In genomic region chr12:46470039-46470627, GRCh38 we compare ENCODE assay signal across 10 cellular contexts.
DNase-seq lines count a peak whose midpoint lies in the region; ATAC-seq, FAIRE-seq and TF ChIP-seq lines count a peak whose summit lies in the region.
"Had no signal": no experiment of that assay in that cellular context is flagged by ENCODE, and none has a peak within 500 bp of the region (broad histone marks: within the 10 kb centered on the region; RNA-seq: fewer than 3 reads in every experiment).

No MANE protein-coding gene starts in this region.

- ATAC-seq in CD8-positive, alpha-beta T cell, result peak; percentile 83
- ATAC-seq in HG03521 (IDR thresholded peaks at IDR 0.05; ENCODE audit: unreplicated experiment), result peak; percentile 55
- ATAC-seq in GM12878, result peak; percentile 85
- no peak for ATAC-seq in aorta (ENCODE audit: low FRiP score)

- peak overlapping the region; percentile 35 for H3K27ac ChIP-seq in CD8-positive, alpha-beta T cell (ENCODE audit: low read depth, low read length)
- H3K27ac ChIP-seq in GM12878 (ENCODE audit: control insufficient read depth, insufficient read depth) (peak overlapping the region; percentile 75), GM23248 (no peak overlapping the region), aorta (ENCODE audit: low read depth in 1 of 2, low read length in 2 of 2) (no peak overlapping the region)
- H3K27ac ChIP-seq: VCaP had no signal

- no peaks in the 10 kb centered on the region for H3K27me3 Mint-ChIP-seq in CD8-positive, alpha-beta T cell (ENCODE audit: low read depth)

- TSS peak; percentile 63 for BruUV-seq in GM12878 (replicated peaks; lab: Mats Ljungman, UMichigan)

- H3K4me1 ChIP-seq in CD8-positive, alpha-beta T cell (ENCODE audit: insufficient read depth, low read length), result peaks cover 15% of the 10 kb centered on the region
- peaks cover 9% of the 10 kb centered on the region; the same call in 1 of the 2 replicates for H3K4me1 ChIP-seq in GM12878 (ENCODE audit: control insufficient read depth, insufficient read depth, low read length)
- peaks cover 41% of the 10 kb centered on the region for H3K4me1 ChIP-seq in GM23248 (ENCODE audit: insufficient read depth)
- peaks cover 0 to 3% of the 10 kb centered on the region in 2 donors for H3K4me1 ChIP-seq in aorta (ENCODE audit: control insufficient read depth in 1 of 2, insufficient read depth in 2 of 2, low read length in 2 of 2)

- 0 out of 2 replicates have a peak, but pooled peaks have one; percentile 8 for TF ChIP-seq RAD21 in GM12878 (IDR thresholded peaks at IDR 0.05; ENCODE audit: insufficient read depth, low read depth, low read length)

- DNase-seq in CD8-positive, alpha-beta T cell, result peak in 4 of 7 experiments; percentile 9 to 50 (median 30)
- DNase-seq in GM19239 (ENCODE audit: insufficient read length, low spot score) (no peak), GM12878 (ENCODE audit: low read depth, low spot score) (no peak), lower leg skin (ENCODE audit: low spot score in 2 of 2) (no peak), C1 segment of cervical spinal cord (lab: John Stamatoyannopoulos, UW) (no peak), GM23248 (no peak), aorta (no peak)
- DNase-seq: NCI-H446 treated with DMSO at 0.1 percent for 48 hours had no signal

- WGBS in GM12878 (ENCODE audit: insufficient coverage, insufficient replicate concordance, low lambda C conversion rate, missing lambda C conversion rate), result 59% methylated on average over 6 of the region's 6 CpGs
- 77 to 90% methylated on average over 6 of the region's 6 CpGs for WGBS in lower leg skin, 2 donors
- 64 to 71% methylated on average over 6 of the region's 6 CpGs for WGBS in GM23248 (ENCODE audit: low coverage in 1 of 2, low lambda C conversion rate in 2 of 2, missing lambda C conversion rate in 2 of 2), 2 experiments
- WGBS in aorta, 2 donors, result 79% methylated on average over 6 of the region's 6 CpGs

- no peaks in the 10 kb centered on the region for H3K9me3 ChIP-seq in CD8-positive, alpha-beta T cell (ENCODE audit: low read length)
- no peaks in the 10 kb centered on the region for H3K9me3 ChIP-seq in GM12878 (replicated peaks; ENCODE audit: control insufficient read depth, insufficient read depth, low read length)
- no peaks in the 10 kb centered on the region for H3K9me3 ChIP-seq in GM23248 (ENCODE audit: low read depth)
- H3K9me3 ChIP-seq in aorta (ENCODE audit: control insufficient read depth, low read length), result no peaks in the 10 kb centered on the region

- H3K9me3 Mint-ChIP-seq in CD8-positive, alpha-beta T cell, result no peaks in the 10 kb centered on the region

- peak overlapping the region; percentile 61; the same call in 1 of the 2 replicates for H3K9ac ChIP-seq in GM12878 (ENCODE audit: control insufficient read depth, insufficient read depth, low read length)
- H3K9ac ChIP-seq in GM23248, result no peak overlapping the region

- H3K4me2 ChIP-seq in GM12878 (ENCODE audit: control insufficient read depth, insufficient read depth), result peak overlapping the region; percentile 87
- no peak overlapping the region for H3K4me2 ChIP-seq in GM23248 (ENCODE audit: unreplicated experiment)

- RAD21 ChIA-PET in GM12878 (lab: Charles Lee; ENCODE audit: unreplicated experiment), result interaction anchor here (0.6 to 4.0 kb wide), 11 partner anchors 10 to 201 kb away, joined by 3 to 33 read pairs (median 4); partner anchors contain the start of gene SLC38A1

- H3K4me3 Mint-ChIP-seq in CD8-positive, alpha-beta T cell, result peak overlapping the region; percentile 23

- no peaks in the 10 kb centered on the region for H3K9me2 ChIP-seq in GM23248 (ENCODE audit: insufficient read depth)

- in situ Hi-C loops in GM12878 (cut with MboI), result no loop called here
- in situ Hi-C loops in GM23248 (cut with MboI), result no loop called here

- no peak for TF ChIP-seq CTCF in CD8-positive, alpha-beta T cell (IDR thresholded peaks at IDR 0.05)
- TF ChIP-seq CTCF in GM12878 (IDR thresholded peaks at IDR 0.05 in 2 of 3, conservative IDR thresholded peaks at IDR 0.05 in 1 of 3; ENCODE audit: control insufficient read depth in 2 of 3, extremely low read depth in 1 of 3, insufficient read depth in 1 of 3, low read depth in 3 of 3, low read length in 3 of 3), result no peak
- no peak for TF ChIP-seq CTCF in lower leg skin (IDR thresholded peaks at IDR 0.05)

- no peak for TF ChIP-seq EP300 in GM12878 (IDR thresholded peaks at IDR 0.05; ENCODE audit: borderline replicate concordance in 1 of 2, control insufficient read depth in 1 of 2, low read depth in 2 of 2, low read length in 2 of 2)

- SMC1A ChIA-PET in GM12878 (lab: Charles Lee; ENCODE audit: uncharacterized antibody, unreplicated experiment), result interaction anchor here (0.7 to 4.6 kb wide), 21 partner anchors 10 to 189 kb away, joined by 3 to 56 read pairs (median 5); no protein-coding TSS in a partner anchor

- H4K20me1 ChIP-seq in GM12878 (ENCODE audit: control insufficient read depth, insufficient read depth) (no peaks in the 10 kb centered on the region), GM23248 (ENCODE audit: insufficient read depth) (no peaks in the 10 kb centered on the region)

- CTCF ChIA-PET in CD8-positive, alpha-beta T cell (lab: Charles Lee), result interaction anchor here (0.7 to 0.9 kb wide), 2 partner anchors 10 to 109 kb away, joined by 3 read pairs; no protein-coding TSS in a partner anchor
- CTCF ChIA-PET in GM12878 (lab: Yijun Ruan, JAX), result interaction anchor here (0.6 to 2.3 kb wide), 9 partner anchors 10 to 191 kb away, joined by 3 to 13 read pairs (median 4); no protein-coding TSS in a partner anchor

- POLR2A ChIA-PET in CD8-positive, alpha-beta T cell (lab: Charles Lee), result interaction anchor here (0.6 to 1.2 kb wide), 6 partner anchors 12 to 114 kb away, joined by 3 to 6 read pairs (median 3); no protein-coding TSS in a partner anchor
- POLR2A ChIA-PET in GM12878 (lab: Charles Lee), result interaction anchor here (0.5 to 2.9 kb wide), 9 partner anchors 11 to 86 kb away, joined by 3 to 27 read pairs (median 3); no protein-coding TSS in a partner anchor

- H2AFZ ChIP-seq in GM12878 (ENCODE audit: control insufficient read depth, low read depth, low read length) (peak overlapping the region; percentile 91), GM23248 (no peak overlapping the region)

- peaks cover 3% of the 10 kb centered on the region for H3K79me2 ChIP-seq in GM12878 (ENCODE audit: control insufficient read depth, insufficient read depth, low read length)
- 0 out of 2 replicates have a peak, but pooled peaks cover 2% of the 10 kb centered on the region for H3K79me2 ChIP-seq in GM23248 (ENCODE audit: insufficient read depth)

- H3K27ac Mint-ChIP-seq in CD8-positive, alpha-beta T cell, result peak overlapping the region; percentile 65

- H3K4me1 Mint-ChIP-seq in CD8-positive, alpha-beta T cell (ENCODE audit: low read depth), result peaks cover 23% of the 10 kb centered on the region

- FAIRE-seq in GM19239 (lab: Jason Lieb, UNC) (peak; percentile 83), GM12878 (lab: Jason Lieb, UNC) (peak; percentile 89)

- intact Hi-C loops in CD8-positive, alpha-beta T cell (cut with DNase I, micrococcal nuclease), result no loop called here
- intact Hi-C loops in GM12878 (cut with micrococcal nuclease; ENCODE audit: unreplicated experiment) (loop anchor here (5.0 kb wide), 1 partner anchor 98 kb away; the partner anchor contains the start of gene SLC38A2), lower leg skin (cut with DNase I; ENCODE audit: low total_unique reads) (no loop called here), aorta (cut with DNase I) (loop anchor here in 1 of 2 donors (5.0 kb wide), 3 partner anchors 88 to 192 kb away; no protein-coding TSS in a partner anchor)

- H3K36me3 Mint-ChIP-seq in CD8-positive, alpha-beta T cell, result no peaks in the 10 kb centered on the region

- TF ChIP-seq POLR2A in GM12878 (IDR thresholded peaks at IDR 0.05; ENCODE audit: low read depth, low read length) (peak; percentile 61), lower leg skin (IDR thresholded peaks at IDR 0.05) (no peak)

- no peaks in the 10 kb centered on the region for H3K27me3 ChIP-seq in CD8-positive, alpha-beta T cell (ENCODE audit: insufficient read depth, low read length)
- H3K27me3 ChIP-seq in GM12878 (replicated peaks in 1 of 2; ENCODE audit: control insufficient read depth in 2 of 2, insufficient read depth in 2 of 2, low read length in 1 of 2) (no peaks in the 10 kb centered on the region), GM23248 (replicated peaks; ENCODE audit: insufficient read depth) (no peaks in the 10 kb centered on the region), aorta (ENCODE audit: control insufficient read depth in 1 of 2, insufficient read depth in 2 of 2, low read length in 1 of 2) (no peaks in the 10 kb centered on the region)

- H3K4me3 ChIP-seq in CD8-positive, alpha-beta T cell (ENCODE audit: low read depth, low read length), result peak overlapping the region; percentile 22
- H3K4me3 ChIP-seq in GM12878 (peak overlapping the region; percentile 52), lower leg skin (ENCODE audit: low read depth, poor library complexity, severe bottlenecking) (no peak overlapping the region), GM23248 (no peak overlapping the region), aorta (ENCODE audit: low read length in 2 of 2) (no peak overlapping the region)

- H3K36me3 ChIP-seq in CD8-positive, alpha-beta T cell (ENCODE audit: insufficient read depth, low read length), result no peaks in the 10 kb centered on the region
- no peaks in the 10 kb centered on the region for H3K36me3 ChIP-seq in GM12878 (ENCODE audit: control insufficient read depth in 2 of 2, insufficient read depth in 2 of 2, low read length in 1 of 2)
- H3K36me3 ChIP-seq in GM23248 (ENCODE audit: low read depth), result no peaks in the 10 kb centered on the region
- H3K36me3 ChIP-seq in aorta (ENCODE audit: control insufficient read depth in 1 of 2, insufficient read depth in 2 of 2, low read length in 1 of 2), result no peaks in the 10 kb centered on the region

- H3F3A ChIP-seq in GM23248 (ENCODE audit: insufficient read depth), result peaks cover 30% of the 10 kb centered on the region

TF ChIP-seq in GM12878, 131 proteins besides CTCF, POLR2A, EP300 and RAD21 (continues in another document):
- TF ChIP-seq ZNF24 (IDR thresholded peaks at IDR 0.05), result no peak
- peak; percentile 55; the same call in 1 of the 2 replicates for TF ChIP-seq NFIC (IDR thresholded peaks at IDR 0.05; ENCODE audit: low read depth, low read length)
- TF ChIP-seq RELA (IDR thresholded peaks at IDR 0.05; ENCODE audit: borderline replicate concordance, partially characterized antibody), result peak; percentile 23
- TF ChIP-seq, protein P1, sequence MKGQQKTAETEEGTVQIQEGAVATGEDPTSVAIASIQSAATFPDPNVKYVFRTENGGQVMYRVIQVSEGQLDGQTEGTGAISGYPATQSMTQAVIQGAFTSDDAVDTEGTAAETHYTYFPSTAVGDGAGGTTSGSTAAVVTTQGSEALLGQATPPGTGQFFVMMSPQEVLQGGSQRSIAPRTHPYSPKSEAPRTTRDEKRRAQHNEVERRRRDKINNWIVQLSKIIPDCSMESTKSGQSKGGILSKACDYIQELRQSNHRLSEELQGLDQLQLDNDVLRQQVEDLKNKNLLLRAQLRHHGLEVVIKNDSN (IDR thresholded peaks at IDR 0.05; ENCODE audit: borderline replicate concordance, extremely low read length, insufficient read depth, low read depth, low read length), result peak; percentile 49

Comparison
In these comparisons a context has a peak if more than half of its experiments do, and no peak if none do; other contexts are left out.
1. DNase-seq: peak in CD8-positive, alpha-beta T cell (4 of 7); none in GM19239 (single experiment), GM12878 (single experiment), lower leg skin (0 of 2), C1 segment of cervical spinal cord (0 of 14), GM23248 (single experiment) and aorta (0 of 2).
2. H3K27ac ChIP-seq: peak in CD8-positive, alpha-beta T cell (single experiment) and GM12878 (single experiment); none in GM23248 (single experiment) and aorta (0 of 2).
3. H3K4me3 ChIP-seq: peak in CD8-positive, alpha-beta T cell (single experiment) and GM12878 (single experiment); none in lower leg skin (single experiment), GM23248 (single experiment) and aorta (0 of 2).